ENCODE assay signal across 19 cellular contexts in the genomic region with DNA sequence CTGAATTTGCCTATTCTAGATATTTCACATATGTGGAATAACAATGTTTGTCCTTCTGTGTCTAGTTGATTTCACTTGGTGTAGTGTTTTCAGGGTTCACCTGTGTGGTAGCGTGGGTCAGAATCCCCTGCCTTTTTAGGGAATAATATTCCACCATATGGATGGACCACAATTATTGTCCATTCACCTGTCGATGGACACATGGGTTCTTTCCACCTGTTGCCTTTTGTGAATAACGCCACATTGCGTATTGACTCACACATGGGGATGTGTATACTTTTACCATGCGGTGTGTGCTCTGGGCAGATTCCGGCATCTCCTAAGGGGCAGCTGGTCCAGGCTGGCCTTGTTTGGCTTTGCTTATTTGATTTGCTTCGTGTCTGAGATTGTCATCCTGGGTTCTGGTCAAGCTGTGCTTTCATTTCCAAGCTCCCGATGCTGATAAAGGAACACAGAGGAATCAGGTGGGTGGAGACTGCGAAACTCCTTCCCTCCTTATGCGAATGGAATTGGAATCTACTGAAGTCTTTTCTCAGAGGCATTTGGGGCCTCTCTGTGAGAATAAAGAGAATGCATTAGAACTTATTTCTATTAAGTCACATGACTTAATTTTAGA. TPM values are rescaled to one million over a fixed set of nuclear protein-coding genes. Genes with fewer than 3 reads are reported as not detected.
A peak's percentile ranks its signal among the peaks of the same experiment; 100 is the strongest.
DNase-seq lines count a peak whose midpoint lies in the region; ATAC-seq and TF ChIP-seq lines count a peak whose summit lies in the region.
"Had no signal": no experiment of that assay in that cellular context is flagged by ENCODE, and none has a peak within 500 bp of the region (broad histone marks: within the 10 kb centered on the region; RNA-seq: fewer than 3 reads in every experiment).

No MANE protein-coding gene starts in this region.

- intact Hi-C loops in stomach (cut with DNase I; ENCODE audit: low total_unique reads): no loop called here
- intact Hi-C loops in activated CD8-positive, alpha-beta T cell treated with anti-CD3 and anti-CD28 coated beads for 36 hours (cut with micrococcal nuclease): no loop called here

- H3K36me3 ChIP-seq in endodermal cell (ENCODE audit: control insufficient read depth, insufficient read depth, low read length): no peaks in the 10 kb centered on the region
- H3K36me3 ChIP-seq in stomach: no peaks in the 10 kb centered on the region
- H3K36me3 ChIP-seq: BLaER1 treated with 17β-estradiol and CSF1 and Interleukin-3, amounts not matched to agents 10 nM and 100 nM had no signal

- H3K27ac ChIP-seq in endodermal cell (ENCODE audit: low read depth, low read length): no peak overlapping the region
- H3K27ac ChIP-seq in stomach: no peak overlapping the region
- H3K27ac ChIP-seq: A549; BLaER1 treated with 17β-estradiol and CSF1 and Interleukin-3, amounts not matched to agents 10 nM and 100 nM had no signal

- WGBS in endodermal cell (ENCODE audit: insufficient coverage in 1 of 2, insufficient read length in 1 of 2), 2 experiments: 88 to 90% methylated on average over 10 of the region's 10 CpGs
- WGBS in stomach, 5 donors: 43 to 68% (median 57%) methylated on average over 10 of the region's 10 CpGs

- no peak for TF ChIP-seq EP300 in stomach (IDR thresholded peaks at IDR 0.05)

- ATAC-seq in activated CD8-positive, alpha-beta T cell treated with anti-CD3 and anti-CD28 coated beads for 36 hours: no peak
- ATAC-seq: A549, GM23338, HepG2 had no signal

- H3K27ac Mint-ChIP-seq in endodermal cell: no peak overlapping the region
- no peak overlapping the region for H3K27ac Mint-ChIP-seq in activated CD8-positive, alpha-beta T cell treated with anti-CD3 and anti-CD28 coated beads for 36 hours
- H3K27ac Mint-ChIP-seq: CD8-positive, alpha-beta memory T cell; GM23338 had no signal

- H3K27me3 ChIP-seq in endodermal cell (ENCODE audit: control insufficient read depth, insufficient read depth, low read length, poor library complexity, severe bottlenecking) (no peaks in the 10 kb centered on the region), stomach (peaks cover 0 to 5% (median 5%) of the 10 kb centered on the region in 3 donors)
- H3K27me3 ChIP-seq: BLaER1 treated with 17β-estradiol and CSF1 and Interleukin-3, amounts not matched to agents 10 nM and 100 nM had no signal

- no peaks in the 10 kb centered on the region for H3K4me1 Mint-ChIP-seq in endodermal cell
- H3K4me1 Mint-ChIP-seq in activated CD8-positive, alpha-beta T cell treated with anti-CD3 and anti-CD28 coated beads for 36 hours (ENCODE audit: low read depth): no peaks in the 10 kb centered on the region
- H3K4me1 Mint-ChIP-seq: CD8-positive, alpha-beta memory T cell had no signal

- H3K4me1 ChIP-seq in endodermal cell (ENCODE audit: control insufficient read depth, insufficient read depth, low read length) (no peaks in the 10 kb centered on the region), stomach (no peaks in the 10 kb centered on the region)
- H3K4me1 ChIP-seq: A549; BLaER1 treated with 17β-estradiol and CSF1 and Interleukin-3, amounts not matched to agents 10 nM and 100 nM had no signal

- TF ChIP-seq POLR2A in stomach (IDR thresholded peaks at IDR 0.05): no peak

- no peaks in the 10 kb centered on the region for H3K36me3 Mint-ChIP-seq in endodermal cell (ENCODE audit: low read depth)
- no peaks in the 10 kb centered on the region for H3K36me3 Mint-ChIP-seq in activated CD8-positive, alpha-beta T cell treated with anti-CD3 and anti-CD28 coated beads for 36 hours (ENCODE audit: low read depth)
- H3K36me3 Mint-ChIP-seq: CD8-positive, alpha-beta memory T cell had no signal

- CTCF ChIA-PET in activated CD8-positive, alpha-beta T cell treated with anti-CD3 and anti-CD28 coated beads for 36 hours (lab: Charles Lee): no interaction called here

- H3K27me3 Mint-ChIP-seq in endodermal cell (ENCODE audit: insufficient read depth): peaks cover 12% of the 10 kb centered on the region
- H3K27me3 Mint-ChIP-seq in activated CD8-positive, alpha-beta T cell treated with anti-CD3 and anti-CD28 coated beads for 36 hours: no peaks in the 10 kb centered on the region

- TF ChIP-seq CTCF in endodermal cell (conservative IDR thresholded peaks at IDR 0.05): no peak
- TF ChIP-seq CTCF in stomach (IDR thresholded peaks at IDR 0.05): no peak
- no peak for TF ChIP-seq CTCF in activated CD8-positive, alpha-beta T cell treated with anti-CD3 and anti-CD28 coated beads for 36 hours (IDR thresholded peaks at IDR 0.05)

- H3K9ac ChIP-seq in endodermal cell (ENCODE audit: extremely low read depth, low read length, poor library complexity, severe bottlenecking): no peak overlapping the region
- H3K9ac ChIP-seq: BLaER1 treated with 17β-estradiol and CSF1 and Interleukin-3, amounts not matched to agents 10 nM and 100 nM had no signal

- H3K9me3 ChIP-seq in endodermal cell (ENCODE audit: control insufficient read depth, low read length): no peaks in the 10 kb centered on the region
- H3K9me3 ChIP-seq in stomach: no peaks in the 10 kb centered on the region
- H3K9me3 ChIP-seq: A549; BLaER1 treated with 17β-estradiol and CSF1 and Interleukin-3, amounts not matched to agents 10 nM and 100 nM had no signal

- H3K4me3 Mint-ChIP-seq in endodermal cell: no peak overlapping the region
- H3K4me3 Mint-ChIP-seq in activated CD8-positive, alpha-beta T cell treated with anti-CD3 and anti-CD28 coated beads for 36 hours: no peak overlapping the region
- H3K4me3 Mint-ChIP-seq: CD8-positive, alpha-beta memory T cell; GM23338 had no signal

- DNase-seq in SHP77 (lab: John Stamatoyannopoulos, UW): peak; percentile 11 to 24
- no peak for DNase-seq in SHP77 treated with DMSO at 0.1 percent for 48 hours (lab: John Stamatoyannopoulos, UW)
- DNase-seq in NCI-H774 (lab: John Stamatoyannopoulos, UW): peak; percentile 69
- DNase-seq in endodermal cell: peak; percentile 37
- DNase-seq in stomach: peak; percentile 13
- no peak for DNase-seq in stimulated activated CD4-positive, alpha-beta T cell treated with anti-CD3 and anti-CD28 coated beads, Interleukin-15, amount 100 ng/mL, for 24 hours
- DNase-seq in activated CD8-positive, alpha-beta T cell treated with anti-CD3 and anti-CD28 coated beads for 36 hours: no peak
- DNase-seq in NCI-H2029 treated with DMSO at 0.1 percent for 48 hours (lab: John Stamatoyannopoulos, UW): no peak
- DNase-seq: DMS 273 treated with DMSO at 0.1 percent for 48 hours, MM.1S, NCI-H1092 treated with DMSO at 0.1 percent for 48 hours, NCI-H1694 treated with DMSO at 0.1 percent for 48 hours, NCI-H82, SIG-M5 had no signal

- H3K9me3 Mint-ChIP-seq in endodermal cell: no peaks in the 10 kb centered on the region
- H3K9me3 Mint-ChIP-seq in activated CD8-positive, alpha-beta T cell treated with anti-CD3 and anti-CD28 coated beads for 36 hours: no peaks in the 10 kb centered on the region
- H3K9me3 Mint-ChIP-seq: GM23338 had no signal

- H3K4me3 ChIP-seq in endodermal cell (ENCODE audit: low read length): no peak overlapping the region
- no peak overlapping the region for H3K4me3 ChIP-seq in stomach
- H3K4me3 ChIP-seq: A549; BLaER1 treated with 17β-estradiol and CSF1 and Interleukin-3, amounts not matched to agents 10 nM and 100 nM; GM23338 had no signal

- POLR2A ChIA-PET in activated CD8-positive, alpha-beta T cell treated with anti-CD3 and anti-CD28 coated beads for 36 hours (lab: Charles Lee): no interaction called here

RNA-seq across cellular contexts. Expression of a gene that starts 18.9 kb away (rescaled TPM):
- total RNA-seq in endodermal cell: not detected
- not detected for polyA plus RNA-seq in endodermal cell (2013, experiment 1 of 2)
- not detected for polyA plus RNA-seq in endodermal cell (2013, experiment 2 of 2)
- not detected for total RNA-seq in stomach
- not detected for polyA plus RNA-seq in stomach
- total RNA-seq in activated CD8-positive, alpha-beta T cell treated with anti-CD3 and anti-CD28 coated beads for 36 hours: not detected
- total RNA-seq: CD8-positive, alpha-beta memory T cell; GM23338 had no signal
- polyA plus RNA-seq: A549; CD8-positive, alpha-beta memory T cell; GM23338 had no signal

RNA-seq across cellular contexts. Expression of a gene that starts 44.2 kb away (rescaled TPM):
- total RNA-seq in endodermal cell (1 to 10 TPM; 1.1 to 1.5 TPM), stomach (1 to 10 TPM in 2 of 5 donors, not detected in 3; 2.0 to 4.5 TPM)
- polyA plus RNA-seq in endodermal cell (2013, experiment 1 of 2): 0.21 TPM
- not detected for polyA plus RNA-seq in endodermal cell (2013, experiment 2 of 2)
- 1 to 10 TPM; 2.1 to 9.9 (median 3.3) TPM for polyA plus RNA-seq in stomach
- total RNA-seq in activated CD8-positive, alpha-beta T cell treated with anti-CD3 and anti-CD28 coated beads for 36 hours: under 1 TPM in 1 of 2 experiments, not detected in 1; 0.49 TPM
- polyA plus RNA-seq: CD8-positive, alpha-beta memory T cell had no signal

Comparison
In these comparisons a context has a peak if more than half of its experiments do, and no peak if none do; other contexts are left out.
1. DNase-seq: peak in SHP77 (2 of 2), NCI-H774 (single experiment), endodermal cell (single experiment) and stomach (single experiment); none in SHP77 treated with DMSO at 0.1 percent for 48 hours (single experiment), stimulated activated CD4-positive, alpha-beta T cell treated with anti-CD3 and anti-CD28 coated beads, Interleukin-15, amount 100 ng/mL, for 24 hours (single experiment), activated CD8-positive, alpha-beta T cell treated with anti-CD3 and anti-CD28 coated beads for 36 hours (single experiment) and NCI-H2029 treated with DMSO at 0.1 percent for 48 hours (single experiment).